In genomic region chrX:40195368-40195767, GRCh38 we compare ENCODE assay signal across 3 cellular contexts.
TF ChIP-seq lines count a peak whose summit lies in the region.

No MANE protein-coding gene starts in this region.

TF ChIP-seq in HEK293, 187 proteins besides CTCF, POLR2A, EP300 and RAD21:
- TF ChIP-seq ZNF248 (tag by site-specific recombination; IDR thresholded peaks at IDR 0.05) (no peak), REST (tag by site-specific recombination; IDR thresholded peaks at IDR 0.05) (0 out of 2 replicates have a peak, but pooled peaks have one; percentile 11), ZNF2 (tag by site-specific recombination; IDR thresholded peaks at IDR 0.05) (no peak)

TF ChIP-seq in GM12878, 131 proteins besides CTCF, POLR2A, EP300 and RAD21:
- TF ChIP-seq BCL11A (IDR thresholded peaks at IDR 0.05; ENCODE audit: low read depth, low read length) (no peak), ZBTB40 (IDR thresholded peaks at IDR 0.05; ENCODE audit: borderline replicate concordance) (0 out of 2 replicates have a peak, but pooled peaks have one; percentile 45), CEBPZ (IDR thresholded peaks at IDR 0.05; ENCODE audit: low read depth, low read length) (no peak), SIX5 (IDR thresholded peaks at IDR 0.05; ENCODE audit: low read depth, low read length, severe bottlenecking) (no peak), ZNF592 (IDR thresholded peaks at IDR 0.05) (no peak), HSF1 (IDR thresholded peaks at IDR 0.05; ENCODE audit: low read depth, low read length) (no peak)

TF ChIP-seq in K562, 482 proteins besides CTCF, POLR2A, EP300 and RAD21:
- TF ChIP-seq HNRNPK (IDR thresholded peaks at IDR 0.05; ENCODE audit: low read depth, low read length, poor library complexity, severe bottlenecking) (no peak), ZBTB40 (IDR thresholded peaks at IDR 0.05) (peak; percentile 84), ZBTB40 (CRISPR knock-in tag; IDR thresholded peaks at IDR 0.05) (peak; percentile 69)
